ENCODE assay signal across 23 cellular contexts in the genomic region with DNA sequence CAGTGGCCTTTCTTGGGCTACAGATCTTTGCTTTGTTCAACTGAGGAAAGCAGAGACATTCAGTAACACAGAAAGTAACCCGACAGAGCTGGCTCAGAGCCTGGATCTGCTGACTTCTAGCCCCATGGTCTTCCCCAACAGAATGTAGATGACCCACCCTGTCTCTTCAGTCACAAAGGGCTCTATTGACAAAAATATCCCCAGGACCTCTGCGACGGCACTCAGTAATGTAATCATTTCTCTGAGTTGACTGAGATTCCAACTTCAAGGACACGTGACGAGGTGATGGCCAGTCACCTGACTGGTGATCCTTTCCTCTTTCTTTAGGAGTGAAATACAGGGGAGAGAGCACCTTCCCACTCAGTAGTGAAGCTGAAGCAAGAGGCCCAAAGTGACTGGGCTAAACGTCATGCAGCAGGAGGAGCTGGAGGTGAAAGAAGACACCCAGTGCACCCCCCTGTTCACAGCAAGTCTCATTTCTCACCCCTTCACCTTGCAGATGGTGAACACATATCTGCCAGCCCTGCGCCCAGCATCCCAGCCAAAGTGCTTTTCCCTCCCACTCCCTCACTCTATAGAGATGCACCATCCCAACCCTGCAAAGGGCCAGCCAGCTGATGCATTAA.
"Had no signal": no experiment of that assay in that cellular context is flagged by ENCODE, and none has a peak within 500 bp of the region (broad histone marks: within the 10 kb centered on the region; RNA-seq: fewer than 3 reads in every experiment).

No MANE protein-coding gene starts in this region.

- DNase-seq: activated CD4-positive, alpha-beta memory T cell treated with anti-CD3 and anti-CD28 coated beads, Interleukin-2, amount 10 ng/mL, durations not matched to agents 7 days and 5 days; activated CD4-positive, alpha-beta T cell treated with anti-CD3 and anti-CD28 coated beads for 36 hours; activated CD8-positive, alpha-beta memory T cell treated with anti-CD3 and anti-CD28 coated beads, Interleukin-2, amount 10 ng/mL, durations not matched to agents 7 days and 5 days; activated naive CD4-positive, alpha-beta T cell treated with Interleukin-2 at 50 U/mL for 16 hours; activated naive CD8-positive, alpha-beta T cell treated with anti-CD3 and anti-CD28 coated beads, Interleukin-2, amount 10 ng/mL, durations not matched to agents 7 days and 5 days; activated T-cell treated with anti-CD3 and anti-CD28 coated beads, Interleukin-2, amount 50 U/mL, for 1 hour; dermis blood vessel endothelial cell; effector memory CD4-positive, alpha-beta T cell; left lung; mesenchymal stem cell; mucosa of descending colon; naive thymus-derived CD8-positive, alpha-beta T cell; ovary; stimulated activated CD4-positive, alpha-beta T cell treated with anti-CD3 and anti-CD28 coated beads, Interleukin-2, amount 100 ng/mL, for 24 hours; stimulated activated naive CD8-positive, alpha-beta T cell treated with anti-CD3 and anti-CD28 coated beads, Interleukin-15, Interleukin-2, amounts not matched to agents 100 U/mL and 50 U/mL, for 24 hours; SW 1271 had no signal

- ATAC-seq: activated CD4-positive, alpha-beta T cell treated with anti-CD3 and anti-CD28 coated beads for 36 hours; activated CD8-positive, alpha-beta memory T cell treated with anti-CD3 and anti-CD28 coated beads, Interleukin-2, amount 10 ng/mL, durations not matched to agents 7 days and 5 days; naive thymus-derived CD8-positive, alpha-beta T cell; stimulated activated naive CD8-positive, alpha-beta T cell treated with anti-CD3 and anti-CD28 coated beads, Interleukin-15, Interleukin-2, amounts not matched to agents 100 U/mL and 50 U/mL, for 24 hours had no signal

- H3K4me3 ChIP-seq: cardiac muscle cell, left lung, mucosa of descending colon, ovary had no signal

- H3K27ac Mint-ChIP-seq: activated CD4-positive, alpha-beta memory T cell treated with anti-CD3 and anti-CD28 coated beads, Interleukin-2, amount 10 ng/mL, durations not matched to agents 7 days and 5 days; activated CD4-positive, alpha-beta T cell treated with anti-CD3 and anti-CD28 coated beads for 36 hours; activated CD8-positive, alpha-beta memory T cell treated with anti-CD3 and anti-CD28 coated beads, Interleukin-2, amount 10 ng/mL, durations not matched to agents 7 days and 5 days; activated naive CD8-positive, alpha-beta T cell treated with anti-CD3 and anti-CD28 coated beads, Interleukin-2, amount 10 ng/mL, durations not matched to agents 7 days and 5 days; activated T-helper 2 cell treated with anti-CD3 and anti-CD28 coated beads, Interferon-gamma antibody, Interleukin-2, Interleukin-4, amounts not matched to agents 10 μg/mL and 5 μg/mL and 100 μg/mL, durations not matched to agents 14 hours and 24 hours and 36 hours; naive thymus-derived CD8-positive, alpha-beta T cell; T-helper 2 cell treated with Interferon-gamma antibody and Interleukin-4, amounts not matched to agents 5 μg/mL and 100 μg/mL, for 36 hours; type B pancreatic cell had no signal

- H3K27me3 Mint-ChIP-seq: activated CD8-positive, alpha-beta memory T cell treated with anti-CD3 and anti-CD28 coated beads, Interleukin-2, amount 10 ng/mL, durations not matched to agents 7 days and 5 days had no signal

- H3K9me3 ChIP-seq: left lung, mucosa of descending colon, ovary had no signal

- FAIRE-seq: endothelial cell of umbilical vein, keratinocyte, TTC549 had no signal

- H3K4me1 Mint-ChIP-seq: activated CD4-positive, alpha-beta memory T cell treated with anti-CD3 and anti-CD28 coated beads, Interleukin-2, amount 10 ng/mL, durations not matched to agents 7 days and 5 days; activated CD4-positive, alpha-beta T cell treated with anti-CD3 and anti-CD28 coated beads for 36 hours; activated CD8-positive, alpha-beta memory T cell treated with anti-CD3 and anti-CD28 coated beads, Interleukin-2, amount 10 ng/mL, durations not matched to agents 7 days and 5 days had no signal

- H3K27me3 ChIP-seq: cardiac muscle cell, ovary had no signal

- H3K9me3 Mint-ChIP-seq: activated CD4-positive, alpha-beta memory T cell treated with anti-CD3 and anti-CD28 coated beads, Interleukin-2, amount 10 ng/mL, durations not matched to agents 7 days and 5 days; activated naive CD8-positive, alpha-beta T cell treated with anti-CD3 and anti-CD28 coated beads, Interleukin-2, amount 10 ng/mL, durations not matched to agents 7 days and 5 days; activated T-helper 2 cell treated with anti-CD3 and anti-CD28 coated beads, Interferon-gamma antibody, Interleukin-2, Interleukin-4, amounts not matched to agents 10 μg/mL and 5 μg/mL and 100 μg/mL, durations not matched to agents 14 hours and 24 hours and 36 hours; naive thymus-derived CD8-positive, alpha-beta T cell; T-helper 2 cell treated with Interferon-gamma antibody and Interleukin-4, amounts not matched to agents 5 μg/mL and 100 μg/mL, for 36 hours had no signal

- H3K4me3 Mint-ChIP-seq: activated CD4-positive, alpha-beta memory T cell treated with anti-CD3 and anti-CD28 coated beads, Interleukin-2, amount 10 ng/mL, durations not matched to agents 7 days and 5 days; activated CD4-positive, alpha-beta T cell treated with anti-CD3 and anti-CD28 coated beads for 36 hours; activated CD8-positive, alpha-beta memory T cell treated with anti-CD3 and anti-CD28 coated beads, Interleukin-2, amount 10 ng/mL, durations not matched to agents 7 days and 5 days; activated naive CD8-positive, alpha-beta T cell treated with anti-CD3 and anti-CD28 coated beads, Interleukin-2, amount 10 ng/mL, durations not matched to agents 7 days and 5 days; naive thymus-derived CD8-positive, alpha-beta T cell; T-helper 2 cell treated with Interferon-gamma antibody and Interleukin-4, amounts not matched to agents 5 μg/mL and 100 μg/mL, for 36 hours; type B pancreatic cell had no signal

- H3K27ac ChIP-seq: cardiac muscle cell, left lung, ovary had no signal

- H3K36me3 Mint-ChIP-seq: activated CD8-positive, alpha-beta memory T cell treated with anti-CD3 and anti-CD28 coated beads, Interleukin-2, amount 10 ng/mL, durations not matched to agents 7 days and 5 days; activated naive CD8-positive, alpha-beta T cell treated with anti-CD3 and anti-CD28 coated beads, Interleukin-2, amount 10 ng/mL, durations not matched to agents 7 days and 5 days; naive thymus-derived CD8-positive, alpha-beta T cell; type B pancreatic cell had no signal

- H3K36me3 ChIP-seq: cardiac muscle cell, left lung, ovary had no signal
